ENCODE assay signal across 15 cellular contexts in genomic region chr11:1140642-1141490, GRCh38. TPM values are rescaled to one million over a fixed set of nuclear protein-coding genes. Genes with fewer than 3 reads are reported as not detected.
"Had no signal": no experiment of that assay in that cellular context is flagged by ENCODE, and none has a peak within 500 bp of the region (broad histone marks: within the 10 kb centered on the region; RNA-seq: fewer than 3 reads in every experiment).

No MANE protein-coding gene starts in this region.

- H3K27ac ChIP-seq: foreskin keratinocyte, lower lobe of right lung, transverse colon had no signal

- H3K36me3 ChIP-seq: lower lobe of right lung, transverse colon had no signal

- H3K27ac Mint-ChIP-seq: activated naive CD4-positive, alpha-beta T cell treated with anti-CD3 and anti-CD28 coated beads, Interleukin-2, amount 50 U/mL, for 72 hours; dendritic cell treated with granulocyte-macrophage colony-stimulating factor and Interleukin-4, amounts not matched to agents 40 ng/mL and 50 ng/mL, for 4 days had no signal

- H3K9me3 ChIP-seq: transverse colon had no signal

- H3K4me3 Mint-ChIP-seq: dendritic cell treated with granulocyte-macrophage colony-stimulating factor and Interleukin-4, amounts not matched to agents 40 ng/mL and 50 ng/mL, for 4 days; neural crest cell had no signal

- H3K4me3 ChIP-seq: lower lobe of right lung, transverse colon had no signal

- ATAC-seq: activated CD4-positive, CD25-positive, alpha-beta regulatory T cell treated with anti-CD3 and anti-CD28 coated beads, Interleukin-2, amount 50 U/mL, for 24 hours; activated naive CD4-positive, alpha-beta T cell treated with anti-CD3 and anti-CD28 coated beads, Interleukin-2, amount 50 U/mL, for 72 hours; foreskin keratinocyte; lower lobe of right lung had no signal

- H3K4me1 ChIP-seq: foreskin keratinocyte, lower lobe of right lung, transverse colon had no signal

- DNase-seq: activated CD4-positive, alpha-beta T cell treated with anti-CD3 and anti-CD28 coated beads, Interleukin-2, amount 50 U/mL, for 4 hours; central memory CD4-positive, alpha-beta T cell; effector memory CD4-positive, alpha-beta T cell; foreskin keratinocyte; glutamatergic neuron; lower lobe of right lung; stimulated activated CD4-positive, alpha-beta T cell treated with anti-CD3 and anti-CD28 coated beads, Interleukin-2, amount 100 ng/mL, for 48 hours; stimulated activated naive CD4-positive, alpha-beta T cell; T-helper 9 cell; transverse colon had no signal

- H3K27me3 ChIP-seq: foreskin keratinocyte had no signal

RNA-seq across cellular contexts. Expression of gene MUC5AC, which starts 16.9 kb away (rescaled TPM):
- total RNA-seq: activated naive CD4-positive, alpha-beta T cell treated with anti-CD3 and anti-CD28 coated beads, Interleukin-2, amount 50 U/mL, for 72 hours; foreskin keratinocyte; neural crest cell; subcutaneous adipose tissue; transverse colon had no signal
- polyA plus RNA-seq: foreskin keratinocyte had no signal
